ENCODE assay signal across 30 cellular contexts in the genomic region with DNA sequence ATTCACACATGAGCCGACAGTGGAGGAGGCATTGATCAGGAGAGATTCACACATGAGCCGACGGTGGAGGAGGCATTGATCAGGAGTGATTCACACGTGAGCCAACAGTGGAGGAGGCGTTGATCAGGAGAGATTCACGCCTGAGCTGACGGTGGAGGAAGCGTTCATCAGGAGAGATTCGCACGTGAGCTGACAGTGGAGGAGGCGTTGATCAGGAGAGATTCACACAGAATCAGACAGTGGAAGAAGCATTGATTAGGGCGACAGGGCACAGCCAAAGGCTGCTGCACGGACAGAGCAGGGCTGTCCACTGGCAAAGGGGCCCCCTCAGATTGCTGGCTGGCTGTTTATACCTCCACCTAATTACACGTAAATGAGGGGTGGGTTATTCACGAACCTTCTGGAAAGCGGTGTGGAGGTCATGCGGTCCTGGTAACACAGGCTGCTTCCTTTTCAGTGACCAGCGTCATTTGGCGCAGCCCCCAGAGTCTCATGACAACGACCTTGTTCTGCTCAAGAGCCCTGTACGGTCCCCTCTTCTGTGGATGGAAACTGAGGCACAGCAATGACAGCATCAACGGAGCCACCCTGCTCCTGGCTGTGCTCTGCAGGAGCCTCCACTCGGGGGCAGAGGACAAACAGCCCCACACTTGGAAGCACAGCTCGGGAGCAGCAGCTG. TPM values are rescaled to one million over a fixed set of nuclear protein-coding genes. Genes with fewer than 3 reads are reported as not detected.
DNase-seq lines count a peak whose midpoint lies in the region; ATAC-seq, FAIRE-seq and TF ChIP-seq lines count a peak whose summit lies in the region.
"Had no signal": no experiment of that assay in that cellular context is flagged by ENCODE, and none has a peak within 500 bp of the region (broad histone marks: within the 10 kb centered on the region; RNA-seq: fewer than 3 reads in every experiment).

No MANE protein-coding gene starts in this region.

- no peak for TF ChIP-seq CTCF in GM23338 (conservative IDR thresholded peaks at IDR 0.05; ENCODE audit: low read depth in 2 of 2)
- no peak for TF ChIP-seq CTCF in bronchial epithelial cell (IDR thresholded peaks at IDR 0.05; ENCODE audit: insufficient read depth, low read length, severe bottlenecking)

- no peak for ATAC-seq in GM23338
- no peak for ATAC-seq in left lobe of liver
- no peak for ATAC-seq in GM18907 (IDR thresholded peaks at IDR 0.05; ENCODE audit: unreplicated experiment)
- ATAC-seq in HG03571 (IDR thresholded peaks at IDR 0.05; ENCODE audit: unreplicated experiment): no peak
- ATAC-seq: activated naive CD4-positive, alpha-beta T cell treated with anti-CD3 and anti-CD28 coated beads, Interleukin-2, amount 50 U/mL, for 72 hours; heart right ventricle; naive thymus-derived CD8-positive, alpha-beta T cell; stimulated activated naive B cell treated with anti-CD40 and anti-IgM and Interleukin-4, amounts not matched to agents 10 μg/mL and 1 μg/mL and 100 μg/mL, for 72 hours; T-cell; upper lobe of right lung had no signal

- no peaks in the 10 kb centered on the region; the same call in 2 of the 3 replicates for H3K9me3 Mint-ChIP-seq in GM23338
- H3K9me3 Mint-ChIP-seq: activated naive CD4-positive, alpha-beta T cell treated with anti-CD3 and anti-CD28 coated beads, Interleukin-2, amount 50 U/mL, for 72 hours had no signal

- DNase-seq in GM23338 (ENCODE audit: low spot score): no peak
- DNase-seq in bronchial epithelial cell (ENCODE audit: low read depth): no peak
- DNase-seq in left lobe of liver (ENCODE audit: low spot score): peak; percentile 19
- DNase-seq in activated CD4-positive, CD25-positive, alpha-beta regulatory T cell (lab: John Stamatoyannopoulos, UW): no peak
- no peak for DNase-seq in NCI-H524 treated with DMSO at 0.1 percent for 48 hours (lab: John Stamatoyannopoulos, UW)
- DNase-seq: activated CD4-positive, alpha-beta T cell treated with anti-CD3 and anti-CD28 coated beads, Interleukin-2, amount 50 U/mL, for 1 hour; amygdala; esophagus squamous epithelium; foreskin melanocyte; heart right ventricle; naive thymus-derived CD8-positive, alpha-beta T cell; NCI-H146; NCI-H345; NCI-H748 treated with DMSO at 0.1 percent for 48 hours; nucleus accumbens; stimulated activated naive B cell treated with anti-CD40 and anti-IgM and Interleukin-4, amounts not matched to agents 10 μg/mL and 1 μg/mL and 100 μg/mL, for 72 hours; upper lobe of right lung had no signal

- H3K4me1 ChIP-seq in BLaER1 (peaks cover 46% of the 10 kb centered on the region), GM23338 (ENCODE audit: insufficient read depth) (no peaks in the 10 kb centered on the region)
- H3K4me1 ChIP-seq: esophagus squamous epithelium, HAP-1, heart right ventricle, suprapubic skin, upper lobe of right lung had no signal

- H3K36me3 Mint-ChIP-seq in GM23338 (ENCODE audit: low read depth): no peaks in the 10 kb centered on the region
- H3K36me3 Mint-ChIP-seq: activated naive CD4-positive, alpha-beta T cell treated with anti-CD3 and anti-CD28 coated beads, Interleukin-2, amount 50 U/mL, for 72 hours; IgD-negative memory B cell had no signal

- H3K27me3 Mint-ChIP-seq in GM23338 (ENCODE audit: insufficient read depth, low read depth, poor library complexity): peaks cover 2% of the 10 kb centered on the region

- no peaks in the 10 kb centered on the region for H3K4me1 Mint-ChIP-seq in GM23338
- H3K4me1 Mint-ChIP-seq: IgD-negative memory B cell, T-cell had no signal

- H3K27ac Mint-ChIP-seq in GM23338: no peak overlapping the region
- H3K27ac Mint-ChIP-seq: activated naive CD4-positive, alpha-beta T cell treated with anti-CD3 and anti-CD28 coated beads, Interleukin-2, amount 50 U/mL, for 72 hours; dendritic cell treated with granulocyte-macrophage colony-stimulating factor and Interleukin-4, amounts not matched to agents 40 ng/mL and 50 ng/mL, for 4 days; IgD-negative memory B cell; stimulated activated naive B cell treated with anti-CD40 and anti-IgM and Interleukin-4, amounts not matched to agents 10 μg/mL and 1 μg/mL and 100 μg/mL, for 72 hours; T-cell had no signal

- no peak overlapping the region for H2AFZ ChIP-seq in GM23338

- H3K4me2 ChIP-seq in BLaER1 (peak overlapping the region; percentile 39), GM23338 (no peak overlapping the region)

- H3K9ac ChIP-seq in BLaER1: no peak overlapping the region

- H3K9me3 ChIP-seq in BLaER1: peaks cover 24% of the 10 kb centered on the region
- H3K9me3 ChIP-seq: esophagus squamous epithelium, HAP-1, suprapubic skin, upper lobe of right lung had no signal

- peak; percentile 98 for FAIRE-seq in bronchial epithelial cell (lab: Jason Lieb, UNC)

- H3K36me3 ChIP-seq in BLaER1 (no peaks in the 10 kb centered on the region), GM23338 (ENCODE audit: insufficient read depth) (no peaks in the 10 kb centered on the region), bronchial epithelial cell (ENCODE audit: control insufficient read depth, insufficient read depth, low read length) (no peaks in the 10 kb centered on the region)
- H3K36me3 ChIP-seq: esophagus squamous epithelium, HAP-1, heart right ventricle, suprapubic skin, upper lobe of right lung had no signal

- H3K79me2 ChIP-seq in GM23338 (replicated peaks; ENCODE audit: insufficient read depth): no peaks in the 10 kb centered on the region

- H3K4me3 Mint-ChIP-seq in GM23338: no peak overlapping the region
- H3K4me3 Mint-ChIP-seq: dendritic cell treated with granulocyte-macrophage colony-stimulating factor and Interleukin-4, amounts not matched to agents 40 ng/mL and 50 ng/mL, for 4 days; IgD-negative memory B cell; naive thymus-derived CD8-positive, alpha-beta T cell; stimulated activated naive B cell treated with anti-CD40 and anti-IgM and Interleukin-4, amounts not matched to agents 10 μg/mL and 1 μg/mL and 100 μg/mL, for 72 hours; T-cell had no signal

- H3K4me3 ChIP-seq in BLaER1 (no peak overlapping the region), GM23338 (no peak overlapping the region), bronchial epithelial cell (ENCODE audit: low read depth, low read length) (no peak overlapping the region)
- H3K4me3 ChIP-seq: esophagus squamous epithelium, HAP-1, heart right ventricle, lung, skin epidermis, suprapubic skin, upper lobe of right lung had no signal

- no peak overlapping the region for H3K27ac ChIP-seq in BLaER1
- H3K27ac ChIP-seq in GM23338 (ENCODE audit: low read depth): no peak overlapping the region
- H3K27ac ChIP-seq: heart right ventricle, skin epidermis, suprapubic skin, upper lobe of right lung had no signal

- no peaks in the 10 kb centered on the region for H4K20me1 ChIP-seq in BLaER1
- no peaks in the 10 kb centered on the region for H4K20me1 ChIP-seq in GM23338 (replicated peaks; ENCODE audit: insufficient read depth)

- no peaks in the 10 kb centered on the region for H3K9me2 ChIP-seq in GM23338 (ENCODE audit: insufficient read depth)

- no peaks in the 10 kb centered on the region for H3F3A ChIP-seq in GM23338 (replicated peaks; ENCODE audit: low read depth)

- H3K27me3 ChIP-seq in BLaER1: no peaks in the 10 kb centered on the region
- H3K27me3 ChIP-seq in GM23338 (ENCODE audit: insufficient read depth): no peaks in the 10 kb centered on the region
- no peaks in the 10 kb centered on the region for H3K27me3 ChIP-seq in bronchial epithelial cell (ENCODE audit: control insufficient read depth, insufficient read depth, low read length)

RNA-seq across cellular contexts. Expression of a gene that starts 50.6 kb away (rescaled TPM):
- 18.0 and 21.2 TPM in 2 replicates for total RNA-seq in GM23338 (2014; rRNA removed; shearing (Covaris generic))
- 7.9 and 8.8 TPM in 2 replicates for polyA plus RNA-seq in GM23338 (2016; fragmentation: Nextera tagmentation; extraction: Ambion mirVana)
- total RNA-seq in bronchial epithelial cell (41.3 and 70.0 TPM in 2 replicates), left lobe of liver (36.5 TPM)

RNA-seq across cellular contexts. Expression of a gene that starts 59.4 kb away (rescaled TPM):
- 1.5 TPM in 1 of 2 replicates, not detected in the other for total RNA-seq in GM23338 (2014; rRNA removed; shearing (Covaris generic))
- 0.12 and 0.44 TPM in 2 replicates for polyA plus RNA-seq in GM23338 (2016; fragmentation: Nextera tagmentation; extraction: Ambion mirVana)
- total RNA-seq in bronchial epithelial cell (not detected in 2 replicates), left lobe of liver (1.1 TPM)
- total RNA-seq: esophagus squamous epithelium, RPMI7951, SK-MEL-5 had no signal
